8 cellular contexts compared by ENCODE assay signal in genomic region chr1:156641761-156642264, GRCh38. TPM values are rescaled to one million over a fixed set of nuclear protein-coding genes. Genes with fewer than 3 reads are reported as not detected.
DNase-seq lines count a peak whose midpoint lies in the region; ATAC-seq and TF ChIP-seq lines count a peak whose summit lies in the region.

Gene BCAN (plus strand): TSS chr1:156642117. CDS start chr1:156646055, 3,938 bp downstream.

- no peak for TF ChIP-seq RAD21 in SK-N-SH (IDR thresholded peaks at IDR 0.05; ENCODE audit: low read length)

- H3K79me2 ChIP-seq in SK-N-SH (ENCODE audit: insufficient read depth): no peaks in the 10 kb centered on the region

- WGBS in SK-N-SH (ENCODE audit: low lambda C conversion rate): 19% methylated on average over 19 of the region's 46 CpGs

- H3K27me3 ChIP-seq in SK-N-SH (ENCODE audit: insufficient read depth): peaks cover 35% of the 10 kb centered on the region

- H3K27ac Mint-ChIP-seq in osteocyte (ENCODE audit: unreplicated experiment): no peak within 1 kb of the TSS

- peaks cover 81% of the 10 kb centered on the region for H3K27me3 Mint-ChIP-seq in osteocyte (ENCODE audit: unreplicated experiment)

- peaks cover 24% of the 10 kb centered on the region for H3K4me1 Mint-ChIP-seq in osteocyte (ENCODE audit: unreplicated experiment)

- H3K4me3 ChIP-seq in SK-N-SH (ENCODE audit: low read depth in 2 of 2, low read length in 1 of 2): peak within 1 kb of the TSS; percentile 39 to 46
- no peak within 1 kb of the TSS for H3K4me3 ChIP-seq in foreskin fibroblast (ENCODE audit: low read depth in 1 of 2, low read length in 2 of 2)

- H3K36me3 ChIP-seq in SK-N-SH (replicated peaks in 1 of 2; ENCODE audit: control insufficient read depth in 1 of 2, insufficient read depth in 2 of 2, low read length in 1 of 2): no peaks in the 10 kb centered on the region

- H3F3A ChIP-seq in SK-N-SH (replicated peaks; ENCODE audit: insufficient read depth): peaks cover 5% of the 10 kb centered on the region

- TF ChIP-seq EP300 in SK-N-SH (IDR thresholded peaks at IDR 0.05; ENCODE audit: borderline replicate concordance in 1 of 2, low read depth in 1 of 2, low read length in 1 of 2): no peak

- ATAC-seq in GM19035 (IDR thresholded peaks at IDR 0.05; ENCODE audit: unreplicated experiment) (no peak), GM21390 (IDR thresholded peaks at IDR 0.05; ENCODE audit: unreplicated experiment) (no peak)

- no peak for DNase-seq in G401 (ENCODE audit: low spot score)
- peak; percentile 86 for DNase-seq in SK-N-SH
- peak; percentile 21 to 68 for DNase-seq in foreskin fibroblast
- DNase-seq in osteocyte (ENCODE audit: extremely low spot score, unreplicated experiment): no peak
- no peak for DNase-seq in MV-4-11 (lab: John Stamatoyannopoulos, UW)
- DNase-seq in activated CD8-positive, alpha-beta memory T cell treated with anti-CD3 and anti-CD28 coated beads, Interleukin-2, amount 50 U/mL, for 4 hours: no peak

- POLR2A ChIA-PET in SK-N-SH (lab: Yijun Ruan, JAX): no interaction called here

- CTCF ChIA-PET in SK-N-SH (lab: Yijun Ruan, JAX): interaction anchor here (0.6 to 17.8 kb wide), 11 partner anchors 15 to 265 kb away, joined by 3 to 252 read pairs (median 4); no protein-coding TSS in a partner anchor

- TF ChIP-seq CTCF in SK-N-SH (IDR thresholded peaks at IDR 0.05) (no peak), foreskin fibroblast (IDR thresholded peaks at IDR 0.05; ENCODE audit: low read depth, low read length) (no peak), osteocyte (IDR thresholded peaks at IDR 0.05) (no peak)

- peaks cover 0 to 34% of the 10 kb centered on the region in 2 experiments; a peak in 1 of 4 replicates for H3K4me1 ChIP-seq in SK-N-SH (ENCODE audit: control insufficient read depth in 1 of 2, insufficient read depth in 2 of 2, low read depth in 1 of 2, low read length in 1 of 2)

- H3K4me3 Mint-ChIP-seq in osteocyte (ENCODE audit: unreplicated experiment): peak within 1 kb of the TSS; percentile 67

- no peak within 1 kb of the TSS; the same call in 1 of the 2 replicates for H2AFZ ChIP-seq in SK-N-SH (ENCODE audit: low read depth)

- H3K9me2 ChIP-seq in SK-N-SH: no peaks in the 10 kb centered on the region

- H3K9ac ChIP-seq in SK-N-SH: no peak within 1 kb of the TSS

- in situ Hi-C loops in G401 (cut with HindIII; ENCODE audit: low sequenced_read_pairs): no loop called here

- no peaks in the 10 kb centered on the region for H3K36me3 Mint-ChIP-seq in osteocyte (ENCODE audit: unreplicated experiment)

- no peak within 1 kb of the TSS for H3K27ac ChIP-seq in SK-N-SH (ENCODE audit: low read depth in 2 of 2, low read length in 1 of 2)

- no peaks in the 10 kb centered on the region for H3K9me3 ChIP-seq in SK-N-SH

- H3K4me2 ChIP-seq in SK-N-SH: peak within 1 kb of the TSS; percentile 77

- H4K20me1 ChIP-seq in SK-N-SH (ENCODE audit: insufficient read depth): no peaks in the 10 kb centered on the region

- H3K9me3 Mint-ChIP-seq in osteocyte (ENCODE audit: unreplicated experiment): no peaks in the 10 kb centered on the region

TF ChIP-seq in SK-N-SH, 30 proteins besides CTCF, POLR2A, EP300 and RAD21:
- no peak for TF ChIP-seq USF2 (IDR thresholded peaks at IDR 0.05; ENCODE audit: borderline replicate concordance, low read depth, low read length)
- no peak for TF ChIP-seq JUND (IDR thresholded peaks at IDR 0.05)
- 0 out of 2 replicates have a peak, but pooled peaks have one; percentile 24 for TF ChIP-seq MXI1 (IDR thresholded peaks at IDR 0.05; ENCODE audit: low read depth, low read length)
- no peak for TF ChIP-seq NFIC (IDR thresholded peaks at IDR 0.05; ENCODE audit: borderline replicate concordance)
- TF ChIP-seq TEAD4 (IDR thresholded peaks at IDR 0.05; ENCODE audit: borderline replicate concordance, insufficient read depth): no peak

RNA-seq across cellular contexts. Expression of gene BCAN, which starts in this region (rescaled TPM):
- 23.9 and 30.9 TPM in 2 replicates for total RNA-seq in G401 (2014; rRNA removed; shearing (Covaris generic))
- 0.13 and 0.25 TPM in 2 replicates for polyA plus RNA-seq in SK-N-SH (2012; rRNA removed)
- 0.08 and 0.25 TPM in 2 replicates for polyA plus RNA-seq in SK-N-SH (2012; cell fraction: cytosol; rRNA removed)
- polyA plus RNA-seq in SK-N-SH (2012; cell fraction: nucleus; rRNA removed): 0.10 and 0.20 TPM in 2 replicates
- 0.29 and 0.43 TPM in 2 replicates for total RNA-seq in osteocyte

Comparison
In these comparisons a context has a peak if more than half of its experiments do, and no peak if none do; other contexts are left out.
1. RNA of gene BCAN (total RNA-seq): 23.9 to 30.9 TPM in G401; 0.29 to 0.43 TPM in osteocyte; every median in the first group is over 10 times any median in the second.
2. Peak in DNase-seq, H3K4me3 ChIP-seq and H3K4me2 ChIP-seq in SK-N-SH; RNA of the gene not detected or under 1 TPM.
3. DNase-seq: peak in foreskin fibroblast (2 of 2); none in G401 (single experiment), osteocyte (single experiment), MV-4-11 (single experiment) and activated CD8-positive, alpha-beta memory T cell treated with anti-CD3 and anti-CD28 coated beads, Interleukin-2, amount 50 U/mL, for 4 hours (single experiment).